Comparison of ENCODE assay signal across 8 cellular contexts in the genomic region with DNA sequence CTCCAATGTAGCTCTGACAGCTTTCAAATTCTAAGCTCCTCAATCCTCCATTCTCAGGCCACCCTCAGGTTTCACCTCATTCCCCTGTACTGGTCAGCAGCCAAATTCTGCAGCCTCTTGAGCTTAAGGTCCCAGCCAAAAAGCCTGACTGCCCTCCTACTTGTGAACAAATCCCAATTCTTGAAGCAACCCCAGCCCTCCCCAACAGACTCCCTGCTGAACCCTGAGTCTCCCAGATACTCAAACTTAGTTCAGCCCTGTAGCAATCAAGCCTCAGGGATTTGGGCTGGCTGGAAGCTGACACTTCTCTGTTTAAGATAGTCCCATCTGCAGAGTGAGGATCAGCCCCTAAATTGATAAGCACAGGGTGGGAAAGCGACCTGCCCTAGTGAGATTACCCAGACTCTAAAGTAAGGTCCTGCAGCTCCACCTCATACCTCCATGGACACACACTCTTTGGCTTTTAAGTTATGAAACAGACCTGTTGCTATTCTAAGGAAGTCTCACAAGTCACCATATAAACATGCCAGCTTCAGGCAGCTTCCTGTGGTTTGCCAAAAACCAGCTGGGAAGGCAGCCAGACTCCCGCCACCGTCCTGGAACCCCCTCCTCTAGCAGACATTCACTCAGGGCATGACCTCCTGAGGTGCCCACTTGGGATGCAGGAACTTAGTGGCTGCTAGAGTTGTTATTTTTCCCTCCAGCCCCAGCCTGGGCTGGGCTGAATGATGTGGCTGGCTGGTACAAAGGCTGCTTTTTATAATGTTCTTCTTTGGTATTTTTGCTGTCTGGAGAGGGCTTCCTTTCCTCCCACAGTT.
DNase-seq lines count a peak whose midpoint lies in the region; ATAC-seq, FAIRE-seq and TF ChIP-seq lines count a peak whose summit lies in the region.

No MANE protein-coding gene starts in this region.

- H3K4me3 ChIP-seq in bronchial epithelial cell (ENCODE audit: low read depth, low read length) (no peak overlapping the region), lung (no peak overlapping the region), WERI-Rb-1 (ENCODE audit: low read depth, low read length) (no peak overlapping the region)

- H3K9me3 ChIP-seq in lung (ENCODE audit: control insufficient read depth in 2 of 2, insufficient read depth in 1 of 2, low read length in 1 of 2) (no peaks in the 10 kb centered on the region), WERI-Rb-1 (ENCODE audit: severe bottlenecking) (no peaks in the 10 kb centered on the region)

- FAIRE-seq in bronchial epithelial cell (lab: Jason Lieb, UNC) = peak; percentile 28

- 3 to 8% methylated on average over 3 of the region's 3 CpGs for WGBS in lung, 2 donors

- H3K27ac ChIP-seq in lung (ENCODE audit: low read depth in 1 of 2, low read length in 1 of 2) (peak overlapping the region; percentile 30 to 37), WERI-Rb-1 (no peak overlapping the region)

- H3K4me1 ChIP-seq in lung (ENCODE audit: control insufficient read depth in 2 of 2, insufficient read depth in 2 of 2, low read length in 2 of 2) = peaks cover 8 to 16% of the 10 kb centered on the region in 2 donors

- no peak for ATAC-seq in lung (ENCODE audit: insufficient read depth, low FRiP score)

- H3K27me3 ChIP-seq in bronchial epithelial cell (ENCODE audit: control insufficient read depth, insufficient read depth, low read length) (no peaks in the 10 kb centered on the region), lung (ENCODE audit: control insufficient read depth, insufficient read depth) (no peaks in the 10 kb centered on the region), WERI-Rb-1 (ENCODE audit: insufficient read depth, low read depth, severe bottlenecking) (no peaks in the 10 kb centered on the region)

- no peaks in the 10 kb centered on the region for H3K36me3 ChIP-seq in bronchial epithelial cell (ENCODE audit: control insufficient read depth, insufficient read depth, low read length)
- no peaks in the 10 kb centered on the region for H3K36me3 ChIP-seq in lung (ENCODE audit: control insufficient read depth in 2 of 2, insufficient read depth in 2 of 2, low read length in 2 of 2)
- no peaks in the 10 kb centered on the region for H3K36me3 ChIP-seq in WERI-Rb-1

- TF ChIP-seq CTCF in bronchial epithelial cell (IDR thresholded peaks at IDR 0.05; ENCODE audit: insufficient read depth, low read length, severe bottlenecking) (no peak), lung (IDR thresholded peaks at IDR 0.05; ENCODE audit: control extremely low read depth, extremely low read depth) (no peak), WERI-Rb-1 (IDR thresholded peaks at IDR 0.05; ENCODE audit: low read depth, low read length) (no peak)

- DNase-seq in NOMO-1 treated with DMSO at 0.1 percent for 48 hours (lab: John Stamatoyannopoulos, UW; ENCODE audit: unreplicated experiment) (peak; percentile 20), NOMO-1 treated with dmso at 0.1 percent for 144 hours (lab: John Stamatoyannopoulos, UW; ENCODE audit: unreplicated experiment) (no peak), M059J (ENCODE audit: low read depth) (peak; percentile 96), bronchial epithelial cell (ENCODE audit: low read depth) (peak; percentile 47), lung (ENCODE audit: low spot score) (peak; percentile 55), ecto neural progenitor cell (ENCODE audit: low spot score) (no peak), WERI-Rb-1 (no peak), NCI-H187 treated with DMSO at 0.1 percent for 48 hours (lab: John Stamatoyannopoulos, UW) (no peak)

Comparison
In these comparisons a context has a peak if more than half of its experiments do, and no peak if none do; other contexts are left out.
1. DNase-seq: peak in NOMO-1 treated with DMSO at 0.1 percent for 48 hours (single experiment), M059J (single experiment), bronchial epithelial cell (single experiment) and lung (single experiment); none in NOMO-1 treated with dmso at 0.1 percent for 144 hours (single experiment), ecto neural progenitor cell (single experiment), WERI-Rb-1 (single experiment) and NCI-H187 treated with DMSO at 0.1 percent for 48 hours (single experiment).